In genomic region chr2:7633556-7634153, GRCh38 we compare ENCODE assay signal across 20 cellular contexts.
DNase-seq lines count a peak whose midpoint lies in the region; TF ChIP-seq lines count a peak whose summit lies in the region.
"Had no signal": no experiment of that assay in that cellular context is flagged by ENCODE, and none has a peak within 500 bp of the region (broad histone marks: within the 10 kb centered on the region; RNA-seq: fewer than 3 reads in every experiment).

No MANE protein-coding gene starts in this region.

- no peak overlapping the region for H3K4me3 Mint-ChIP-seq in Calu3 (ENCODE audit: low read depth, unreplicated experiment)
- H3K4me3 Mint-ChIP-seq: activated CD8-positive, alpha-beta T cell treated with anti-CD3 and anti-CD28 coated beads for 36 hours; effector memory CD8-positive, alpha-beta T cell; WTC11 had no signal

- peaks cover 2% of the 10 kb centered on the region for H3K9me3 Mint-ChIP-seq in Calu3 (ENCODE audit: low read depth, unreplicated experiment)
- H3K9me3 Mint-ChIP-seq: activated CD8-positive, alpha-beta T cell treated with anti-CD3 and anti-CD28 coated beads for 36 hours; effector memory CD8-positive, alpha-beta T cell had no signal

- DNase-seq in Calu3 (peak; percentile 16), NAMALWA (ENCODE audit: low spot score) (peak; percentile 37), NCI-H2227 (lab: John Stamatoyannopoulos, UW; ENCODE audit: unreplicated experiment) (peak; percentile 44), SHP77 treated with DMSO at 0.1 percent for 48 hours (lab: John Stamatoyannopoulos, UW) (peak; percentile 79), OCI-M2 (lab: John Stamatoyannopoulos, UW; ENCODE audit: unreplicated experiment) (no peak)
- no peak for DNase-seq in activated CD4-positive, alpha-beta T cell treated with anti-CD3 and anti-CD28 coated beads for 48 hours
- no peak for DNase-seq in activated CD4-positive, alpha-beta T cell treated with anti-CD3 and anti-CD28 coated beads, Interleukin-2, amount 50 U/mL, for 1 hour
- DNase-seq: activated CD8-positive, alpha-beta T cell treated with anti-CD3 and anti-CD28 coated beads for 36 hours; activated naive CD4-positive, alpha-beta T cell treated with anti-CD3 and anti-CD28 coated beads, Interleukin-2, amount 50 U/mL, for 16 hours; activated T-cell treated with anti-CD3 and anti-CD28 coated beads, Interleukin-2, amount 50 U/mL, for 48 hours; effector memory CD8-positive, alpha-beta T cell; left lung; NCI-H510A; OCI-M1; SJCRH30; stimulated activated CD4-positive, alpha-beta T cell treated with anti-CD3 and anti-CD28 coated beads, Interleukin-2, amount 100 ng/mL, for 24 hours; stimulated activated naive CD4-positive, alpha-beta T cell treated with Interleukin-2 at 50 U/mL for 16 hours; T-helper 2 cell; thyroid gland had no signal

- BruUV-seq in Calu3 (replicated peaks; lab: Mats Ljungman, UMichigan), result no TSS peak

- no peaks in the 10 kb centered on the region for H3K36me3 Mint-ChIP-seq in Calu3 (ENCODE audit: insufficient read depth, unreplicated experiment)
- H3K36me3 Mint-ChIP-seq: WTC11 had no signal

- CTCF ChIA-PET in Calu3 (lab: Charles Lee), result no interaction called here

- no peak overlapping the region for H3K27ac Mint-ChIP-seq in Calu3 (ENCODE audit: unreplicated experiment)
- H3K27ac Mint-ChIP-seq: activated CD8-positive, alpha-beta T cell treated with anti-CD3 and anti-CD28 coated beads for 36 hours; WTC11 had no signal

- no peaks in the 10 kb centered on the region for H3K27me3 Mint-ChIP-seq in Calu3 (ENCODE audit: unreplicated experiment)
- H3K27me3 Mint-ChIP-seq: activated CD8-positive, alpha-beta T cell treated with anti-CD3 and anti-CD28 coated beads for 36 hours had no signal

- no peak for TF ChIP-seq CTCF in Calu3 (IDR thresholded peaks at IDR 0.05; ENCODE audit: unreplicated experiment)

- H3K4me1 Mint-ChIP-seq in Calu3 (ENCODE audit: low read depth, unreplicated experiment), result no peaks in the 10 kb centered on the region

- intact Hi-C loops in Calu3 (cut with micrococcal nuclease; ENCODE audit: unreplicated experiment), result no loop called here

Comparison
In these comparisons a context has a peak if more than half of its experiments do, and no peak if none do; other contexts are left out.
1. DNase-seq: peak in Calu3 (single experiment), NAMALWA (single experiment), NCI-H2227 (single experiment) and SHP77 treated with DMSO at 0.1 percent for 48 hours (single experiment); none in activated CD4-positive, alpha-beta T cell treated with anti-CD3 and anti-CD28 coated beads for 48 hours (single experiment), OCI-M2 (single experiment) and activated CD4-positive, alpha-beta T cell treated with anti-CD3 and anti-CD28 coated beads, Interleukin-2, amount 50 U/mL, for 1 hour (single experiment).